In the genomic region with DNA sequence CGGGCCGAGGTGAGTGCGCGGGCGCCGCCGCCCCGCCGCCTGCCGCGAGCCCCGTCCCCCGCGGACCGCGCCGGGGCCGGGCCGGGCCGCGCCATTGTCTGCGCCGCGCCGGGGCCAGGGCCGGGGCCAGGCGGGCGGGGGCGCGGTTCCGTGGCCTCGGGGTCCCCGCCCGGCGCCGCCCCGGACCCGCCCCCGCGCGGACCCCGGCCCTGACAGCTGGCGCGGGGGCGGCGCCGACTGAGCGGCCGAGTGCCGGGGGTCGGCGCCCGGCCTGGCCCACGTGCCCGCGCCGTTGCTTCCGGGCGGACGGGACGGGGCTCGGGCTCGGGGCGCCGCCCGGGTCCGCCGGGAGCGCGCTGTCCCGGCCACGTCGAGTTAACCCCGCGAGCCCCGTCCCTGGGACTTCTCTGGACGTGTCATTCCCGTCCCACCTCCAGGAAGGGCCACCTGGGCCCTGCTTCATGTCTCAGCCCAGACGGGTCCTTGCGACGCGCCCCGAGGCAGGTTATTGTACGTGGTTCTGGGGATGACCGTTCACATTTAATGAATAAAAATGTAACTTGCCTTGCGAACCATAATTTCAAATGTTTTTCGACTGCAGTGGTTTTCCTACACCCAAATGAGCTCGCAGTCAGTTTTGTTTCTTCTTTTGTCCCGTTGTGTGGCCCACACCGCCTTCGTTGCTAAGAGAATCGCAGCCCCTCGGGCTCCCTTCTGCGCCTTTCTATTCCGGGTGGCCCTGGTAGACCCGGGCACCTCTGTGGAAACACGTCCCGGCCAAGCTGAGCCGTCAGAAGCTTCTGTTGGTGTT, we compare ENCODE assay signal across 8 cellular contexts. TPM values are rescaled to one million over a fixed set of nuclear protein-coding genes. Genes with fewer than 3 reads are reported as not detected.
DNase-seq lines count a peak whose midpoint lies in the region; ATAC-seq and TF ChIP-seq lines count a peak whose summit lies in the region.

No MANE protein-coding gene starts in this region.

- POLR2A ChIA-PET in CD4-positive, alpha-beta T cell (lab: Charles Lee): interaction anchor here (0.6 to 2.5 kb wide), 12 partner anchors 9 to 338 kb away, joined by 3 to 12 read pairs (median 5); a partner anchor contains a TSS
- POLR2A ChIA-PET in SK-N-SH (lab: Yijun Ruan, JAX): no interaction called here

- peak overlapping the region; percentile 96 for H3K27ac Mint-ChIP-seq in CD4-positive, alpha-beta T cell

- WGBS in SK-N-SH (ENCODE audit: low lambda C conversion rate): under 1% methylated on average over 21 of the region's 99 CpGs

- H3K4me3 ChIP-seq in SK-N-SH (ENCODE audit: low read depth in 2 of 2, low read length in 1 of 2) (peak overlapping the region; percentile 63 to 83), mononuclear cell (ENCODE audit: low read length) (peak overlapping the region; percentile 59)

- no peaks in the 10 kb centered on the region for H3K9me2 ChIP-seq in SK-N-SH

- CTCF ChIA-PET in CD4-positive, alpha-beta T cell (lab: Charles Lee): interaction anchor here (1.4 kb wide), 1 partner anchor 15 kb away, joined by 4 read pairs; no protein-coding TSS in a partner anchor
- CTCF ChIA-PET in SK-N-SH (lab: Yijun Ruan, JAX): no interaction called here

- no peak for TF ChIP-seq CTCF in CD4-positive, alpha-beta T cell (IDR thresholded peaks at IDR 0.05)
- TF ChIP-seq CTCF in SK-N-SH (IDR thresholded peaks at IDR 0.05): no peak

- peaks cover 50% of the 10 kb centered on the region for H3K79me2 ChIP-seq in SK-N-SH (ENCODE audit: insufficient read depth)

- peaks cover 50% of the 10 kb centered on the region for H4K20me1 ChIP-seq in SK-N-SH (ENCODE audit: insufficient read depth)

- no peaks in the 10 kb centered on the region for H3K9me3 ChIP-seq in CD4-positive, alpha-beta T cell (ENCODE audit: control insufficient read depth, low read length)
- H3K9me3 ChIP-seq in SK-N-SH: no peaks in the 10 kb centered on the region
- H3K9me3 ChIP-seq in mononuclear cell (ENCODE audit: low read depth, low read length): no peaks in the 10 kb centered on the region

- no peaks in the 10 kb centered on the region for H3K9me3 Mint-ChIP-seq in CD4-positive, alpha-beta T cell

- H3K4me1 ChIP-seq in SK-N-SH (ENCODE audit: control insufficient read depth in 1 of 2, insufficient read depth in 2 of 2, low read depth in 1 of 2, low read length in 1 of 2) (peaks cover 0 to 21% of the 10 kb centered on the region in 2 experiments; a peak in 2 of 4 replicates), mononuclear cell (ENCODE audit: insufficient read depth, low read length) (peaks cover 38% of the 10 kb centered on the region)

- TF ChIP-seq EP300 in SK-N-SH (IDR thresholded peaks at IDR 0.05; ENCODE audit: borderline replicate concordance in 1 of 2, low read depth in 1 of 2, low read length in 1 of 2): no peak

- TF ChIP-seq RAD21 in SK-N-SH (IDR thresholded peaks at IDR 0.05; ENCODE audit: low read length): no peak

- no peak for ATAC-seq in CD4-positive, alpha-beta T cell (ENCODE audit: poor library complexity)
- ATAC-seq in GM18909 (IDR thresholded peaks at IDR 0.05; ENCODE audit: poor library complexity, unreplicated experiment) (peak; percentile 11), HG03139 (IDR thresholded peaks at IDR 0.05; ENCODE audit: unreplicated experiment) (peak; percentile 17)

- no peaks in the 10 kb centered on the region for H3K27me3 ChIP-seq in CD4-positive, alpha-beta T cell (ENCODE audit: control insufficient read depth, insufficient read depth, low read length)
- H3K27me3 ChIP-seq in SK-N-SH (ENCODE audit: insufficient read depth): peaks cover 6% of the 10 kb centered on the region; the same call in 1 of the 2 replicates
- no peaks in the 10 kb centered on the region for H3K27me3 ChIP-seq in mononuclear cell (ENCODE audit: insufficient read depth, low read length)

- peak overlapping the region; percentile 97 for H3K4me3 Mint-ChIP-seq in CD4-positive, alpha-beta T cell

- intact Hi-C loops in CD4-positive, alpha-beta T cell (cut with DNase I, micrococcal nuclease): loop anchor here (1.0 to 10.0 kb wide), 7 partner anchors 15 to 106 kb away; a partner anchor contains a TSS

- peaks cover 11% of the 10 kb centered on the region for H3F3A ChIP-seq in SK-N-SH (replicated peaks; ENCODE audit: insufficient read depth)

- H3K36me3 Mint-ChIP-seq in CD4-positive, alpha-beta T cell (ENCODE audit: low read depth): peaks cover 10% of the 10 kb centered on the region

- H3K27ac ChIP-seq in CD4-positive, alpha-beta T cell (ENCODE audit: low read depth, low read length): peak overlapping the region; percentile 70
- peak overlapping the region; percentile 60 to 68; a peak in 3 of 4 replicates for H3K27ac ChIP-seq in SK-N-SH (ENCODE audit: low read depth in 2 of 2, low read length in 1 of 2)

- H3K4me1 Mint-ChIP-seq in CD4-positive, alpha-beta T cell (ENCODE audit: low read depth): peaks cover 53% of the 10 kb centered on the region

- H3K27me3 Mint-ChIP-seq in CD4-positive, alpha-beta T cell: peaks cover 3% of the 10 kb centered on the region

- peak overlapping the region; percentile 95 for H3K4me2 ChIP-seq in SK-N-SH

- DNase-seq in CD4-positive, alpha-beta T cell: peak in 1 of 10 experiments; percentile 25
- peak; percentile 59 for DNase-seq in SK-N-SH
- peak; percentile 20 for DNase-seq in effector CD8-positive, alpha-beta T cell (lab: John Stamatoyannopoulos, UW)
- no peak for DNase-seq in Ammon's horn (ENCODE audit: low spot score)
- DNase-seq in NCI-H187 treated with DMSO at 0.1 percent for 48 hours (lab: John Stamatoyannopoulos, UW): no peak

- H3K36me3 ChIP-seq in SK-N-SH (replicated peaks in 1 of 2; ENCODE audit: control insufficient read depth in 1 of 2, insufficient read depth in 2 of 2, low read length in 1 of 2): peaks cover 0 to 2% of the 10 kb centered on the region in 2 experiments

- H2AFZ ChIP-seq in SK-N-SH (ENCODE audit: low read depth): no peak overlapping the region

- H3K9ac ChIP-seq in SK-N-SH: peak overlapping the region; percentile 87

TF ChIP-seq in SK-N-SH, 30 proteins besides CTCF, POLR2A, EP300 and RAD21:
- TF ChIP-seq MXI1 (IDR thresholded peaks at IDR 0.05; ENCODE audit: low read depth, low read length) (peak; percentile 76), TCF12 (IDR thresholded peaks at IDR 0.05) (no peak)
- TF ChIP-seq, protein P1, sequence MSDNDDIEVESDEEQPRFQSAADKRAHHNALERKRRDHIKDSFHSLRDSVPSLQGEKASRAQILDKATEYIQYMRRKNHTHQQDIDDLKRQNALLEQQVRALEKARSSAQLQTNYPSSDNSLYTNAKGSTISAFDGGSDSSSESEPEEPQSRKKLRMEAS (IDR thresholded peaks at IDR 0.05; ENCODE audit: low read depth): 0 out of 2 replicates have a peak, but pooled peaks have one; percentile 17

RNA-seq across cellular contexts. Expression of a gene that starts 0.5 kb away (rescaled TPM):
- 10 to 100 TPM; 14.8 to 15.0 TPM for total RNA-seq in CD4-positive, alpha-beta T cell
- 6.8 and 7.9 TPM in 2 replicates for polyA plus RNA-seq in SK-N-SH (2012; rRNA removed)
- 6.3 and 7.8 TPM in 2 replicates for polyA plus RNA-seq in SK-N-SH (2012; cell fraction: cytosol; rRNA removed)
- 12.3 and 12.4 TPM in 2 replicates for polyA plus RNA-seq in SK-N-SH (2012; cell fraction: nucleus; rRNA removed)
- total RNA-seq in mononuclear cell: 20.8 TPM

RNA-seq across cellular contexts. Expression of a gene that starts 26.5 kb away (rescaled TPM):
- 100 to 1,000 TPM; 129 to 130 TPM for total RNA-seq in CD4-positive, alpha-beta T cell
- 7.8 and 10.3 TPM in 2 replicates for polyA plus RNA-seq in SK-N-SH (2012; rRNA removed)
- 6.0 and 7.7 TPM in 2 replicates for polyA plus RNA-seq in SK-N-SH (2012; cell fraction: cytosol; rRNA removed)
- 40.9 and 50.0 TPM in 2 replicates for polyA plus RNA-seq in SK-N-SH (2012; cell fraction: nucleus; rRNA removed)
- 85.1 TPM for total RNA-seq in mononuclear cell

Comparison
In these comparisons a context has a peak if more than half of its experiments do, and no peak if none do; other contexts are left out.
1. DNase-seq: peak in SK-N-SH (single experiment) and effector CD8-positive, alpha-beta T cell (single experiment); none in Ammon's horn (single experiment) and NCI-H187 treated with DMSO at 0.1 percent for 48 hours (single experiment).